Comparison of ENCODE assay signal across 19 cellular contexts in the genomic region with DNA sequence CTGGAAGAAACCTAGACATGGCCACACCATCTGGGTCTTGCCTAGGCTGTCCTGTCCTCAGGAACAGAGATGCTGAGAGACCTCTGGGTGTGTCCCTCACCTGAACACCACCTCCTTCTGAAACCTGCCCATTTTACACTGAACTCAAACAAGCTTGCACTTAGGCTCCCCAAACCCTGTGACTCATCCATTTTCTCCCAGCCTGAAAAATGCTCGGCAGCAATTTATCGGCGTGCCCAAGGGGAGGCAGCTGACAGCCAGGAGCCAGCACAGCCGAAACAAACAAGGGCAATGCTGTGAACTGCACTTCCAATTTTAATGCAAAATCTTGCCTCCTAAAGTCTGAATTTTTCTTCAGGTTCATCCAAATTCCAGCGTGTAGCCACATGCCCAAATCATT.
"Had no signal": no experiment of that assay in that cellular context is flagged by ENCODE, and none has a peak within 500 bp of the region (broad histone marks: within the 10 kb centered on the region; RNA-seq: fewer than 3 reads in every experiment).

No MANE protein-coding gene starts in this region.

- H3K9me3 Mint-ChIP-seq: activated naive CD8-positive, alpha-beta T cell treated with anti-CD3 and anti-CD28 coated beads, Interleukin-2, amount 50 U/mL, for 24 hours; activated T-helper 17 cell treated with anti-CD3 and anti-CD28 coated beads, Interleukin-2, amount 50 U/mL, for 72 hours; endodermal cell; immature natural killer cell; nephron progenitor cell had no signal

- H3K27me3 ChIP-seq: left lung, tibial nerve had no signal

- H3K27me3 Mint-ChIP-seq: activated naive CD8-positive, alpha-beta T cell treated with anti-CD3 and anti-CD28 coated beads, Interleukin-2, amount 50 U/mL, for 24 hours had no signal

- H3K4me1 ChIP-seq: left lung, tibial nerve had no signal

- H3K9me3 ChIP-seq: left lung, tibial nerve had no signal

- H3K27ac Mint-ChIP-seq: activated naive CD8-positive, alpha-beta T cell treated with anti-CD3 and anti-CD28 coated beads, Interleukin-2, amount 50 U/mL, for 24 hours; activated T-helper 17 cell treated with anti-CD3 and anti-CD28 coated beads, Interleukin-2, amount 50 U/mL, for 72 hours; endodermal cell; immature natural killer cell had no signal

- H3K4me1 Mint-ChIP-seq: activated naive CD8-positive, alpha-beta T cell treated with anti-CD3 and anti-CD28 coated beads, Interleukin-2, amount 50 U/mL, for 24 hours; activated T-helper 17 cell treated with anti-CD3 and anti-CD28 coated beads, Interleukin-2, amount 50 U/mL, for 72 hours; endodermal cell; immature natural killer cell had no signal

- H3K36me3 Mint-ChIP-seq: immature natural killer cell had no signal

- H3K36me3 ChIP-seq: left lung, tibial nerve had no signal

- H3K27ac ChIP-seq: dorsolateral prefrontal cortex, left lung, tibial nerve, VCaP had no signal

- DNase-seq: activated CD4-positive, alpha-beta T cell treated with anti-CD3 and anti-CD28 coated beads for 1 hour; activated CD4-positive, alpha-beta T cell treated with anti-CD3 and anti-CD28 coated beads, Interleukin-2, amount 50 U/mL, for 48 hours; activated naive CD4-positive, alpha-beta T cell treated with Interleukin-2 at 50 U/mL for 16 hours; activated naive CD8-positive, alpha-beta T cell treated with anti-CD3 and anti-CD28 coated beads, Interleukin-2, amount 50 U/mL, for 24 hours; aorta; dorsolateral prefrontal cortex; endodermal cell; glutamatergic neuron; immature natural killer cell; left lung; nephron progenitor cell; occipital lobe; right cardiac atrium; small intestine; stimulated activated CD4-positive, alpha-beta T cell treated with anti-CD3 and anti-CD28 coated beads, Interleukin-4, amount 100 ng/mL, for 24 hours; stimulated activated naive CD4-positive, alpha-beta T cell had no signal

- H3K4me3 ChIP-seq: dorsolateral prefrontal cortex, left lung, tibial nerve had no signal

- H3K4me3 Mint-ChIP-seq: activated naive CD8-positive, alpha-beta T cell treated with anti-CD3 and anti-CD28 coated beads, Interleukin-2, amount 50 U/mL, for 24 hours; activated T-helper 17 cell treated with anti-CD3 and anti-CD28 coated beads, Interleukin-2, amount 50 U/mL, for 72 hours; endodermal cell; immature natural killer cell; nephron progenitor cell had no signal
